ENCODE assay signal across 10 cellular contexts in the genomic region with DNA sequence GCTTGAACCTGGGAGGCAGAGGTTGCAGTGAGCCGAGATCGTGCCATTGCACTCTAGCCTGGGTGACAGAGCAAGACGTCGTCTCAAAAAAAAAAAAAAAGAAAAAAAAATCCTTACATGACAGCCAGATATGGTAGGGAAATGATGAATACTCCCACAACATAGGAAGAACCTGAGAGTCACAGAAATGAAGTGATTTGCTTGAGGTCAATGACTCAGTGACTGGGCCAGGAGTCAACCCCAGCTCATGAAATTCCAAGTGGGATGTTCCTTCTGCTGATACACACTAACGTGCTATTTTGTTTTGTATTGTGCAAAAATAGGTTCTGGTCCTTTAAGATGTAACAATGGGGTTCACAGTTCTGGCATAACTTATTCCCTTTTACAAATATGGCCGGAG. TPM values are rescaled to one million over a fixed set of nuclear protein-coding genes. Genes with fewer than 3 reads are reported as not detected.
DNase-seq lines count a peak whose midpoint lies in the region; FAIRE-seq and TF ChIP-seq lines count a peak whose summit lies in the region.
"Had no signal": no experiment of that assay in that cellular context is flagged by ENCODE, and none has a peak within 500 bp of the region (broad histone marks: within the 10 kb centered on the region; RNA-seq: fewer than 3 reads in every experiment).

No MANE protein-coding gene starts in this region.

- H3K27ac ChIP-seq in small intestine (ENCODE audit: low read depth in 1 of 2, low read length in 1 of 2) = peak overlapping the region in 1 of 2 donors; percentile 26

- POLR2A ChIA-PET in BJ (lab: Charles Lee) = no interaction called here

- no peaks in the 10 kb centered on the region for H3K9me3 ChIP-seq in small intestine (ENCODE audit: control insufficient read depth, low read depth)

- CTCF ChIA-PET in BJ (lab: Yijun Ruan, JAX) = interaction anchor here (1.0 to 17.3 kb wide), 4 partner anchors 5 to 105 kb away, joined by 4 to 322 read pairs (median 164); a partner anchor contains a TSS

- H3K27me3 ChIP-seq in BJ (ENCODE audit: control insufficient read depth, insufficient read depth, low read length) = no peaks in the 10 kb centered on the region
- no peaks in the 10 kb centered on the region for H3K27me3 ChIP-seq in small intestine (ENCODE audit: control insufficient read depth in 2 of 2, insufficient read depth in 2 of 2, low read length in 2 of 2)

- peaks cover 0 to 4% of the 10 kb centered on the region in 2 donors for H3K4me1 ChIP-seq in small intestine (ENCODE audit: control insufficient read depth in 2 of 2, insufficient read depth in 1 of 2, low read depth in 1 of 2, low read length in 1 of 2)

- H3K9me3 Mint-ChIP-seq in IgD-negative memory B cell (no peaks in the 10 kb centered on the region), mesothelial cell of epicardium (no peaks in the 10 kb centered on the region)

- 14 to 46% (median 25%) methylated on average over 6 of the region's 6 CpGs for WGBS in small intestine, 3 donors

- no peak for TF ChIP-seq CTCF in BJ (IDR thresholded peaks at IDR 0.05; ENCODE audit: insufficient read depth, low read depth, low read length)
- no peak for TF ChIP-seq CTCF in astrocyte of the cerebellum (IDR thresholded peaks at IDR 0.05; ENCODE audit: low read depth, low read length, missing control alignments)
- no peak for TF ChIP-seq CTCF in mesothelial cell of epicardium (IDR thresholded peaks at IDR 0.05; ENCODE audit: unreplicated experiment)

- FAIRE-seq in small intestine (lab: Jason Lieb, UNC) = no peak

- H3K4me1 Mint-ChIP-seq in IgD-negative memory B cell (peaks cover 31 to 57% (median 57%) of the 10 kb centered on the region in 3 donors), mesothelial cell of epicardium (peaks cover 13% of the 10 kb centered on the region)

- H3K4me3 ChIP-seq in BJ (ENCODE audit: low read depth, low read length) (no peak overlapping the region), astrocyte of the cerebellum (ENCODE audit: low read depth, low read length) (no peak overlapping the region), small intestine (ENCODE audit: low read depth in 1 of 2, low read length in 2 of 2) (no peak overlapping the region)

- H3K4me3 Mint-ChIP-seq in IgD-negative memory B cell = peak overlapping the region; percentile 60 to 94 (median 84)
- H3K4me3 Mint-ChIP-seq in mesothelial cell of epicardium = no peak overlapping the region

- DNase-seq in BJ (ENCODE audit: low read depth) = peak; percentile 72
- DNase-seq in astrocyte of the cerebellum (ENCODE audit: low read depth) = peak; percentile 72
- DNase-seq in mesothelial cell of epicardium (ENCODE audit: low spot score in 2 of 2, unreplicated experiment in 2 of 2) = no peak
- no peak for DNase-seq in cerebellar cortex (ENCODE audit: low spot score)
- DNase-seq in activated gamma-delta T cell (lab: John Stamatoyannopoulos, UW) = no peak
- DNase-seq in NOMO-1 treated with dmso at 0.1 percent for 144 hours (lab: John Stamatoyannopoulos, UW; ENCODE audit: unreplicated experiment) = no peak
- no peak for DNase-seq in small intestine
- DNase-seq: activated effector memory CD4-positive, alpha-beta T cell treated with anti-CD3 and anti-CD28 coated beads, Interleukin-2, amount 50 U/mL, for 16 hours had no signal

- H3K36me3 Mint-ChIP-seq in IgD-negative memory B cell (peaks cover 6% of the 10 kb centered on the region), mesothelial cell of epicardium (no peaks in the 10 kb centered on the region)

- in situ Hi-C loops in astrocyte of the cerebellum (cut with HindIII; ENCODE audit: low sequenced_read_pairs) = no loop called here

- H3K27me3 Mint-ChIP-seq in IgD-negative memory B cell (no peaks in the 10 kb centered on the region), mesothelial cell of epicardium (ENCODE audit: low read depth) (no peaks in the 10 kb centered on the region)
- H3K27me3 Mint-ChIP-seq: progenitor cell of endocrine pancreas had no signal

- peak overlapping the region; percentile 90 to 93 (median 92) for H3K27ac Mint-ChIP-seq in IgD-negative memory B cell
- H3K27ac Mint-ChIP-seq in mesothelial cell of epicardium = peak overlapping the region; percentile 32

- H3K36me3 ChIP-seq in BJ (ENCODE audit: control insufficient read depth, insufficient read depth, low read length) (peaks cover 2% of the 10 kb centered on the region), small intestine (ENCODE audit: control insufficient read depth in 2 of 2, insufficient read depth in 2 of 2, low read length in 2 of 2) (peaks cover 3 to 7% of the 10 kb centered on the region in 2 donors)

RNA-seq across cellular contexts. Expression of a gene that starts 9.0 kb away (rescaled TPM):
- polyA plus RNA-seq in BJ (2011; rRNA removed) (2.7 and 3.0 TPM in 2 replicates), IgD-negative memory B cell (90.0 TPM), small intestine (10 to 100 TPM; 13.3 to 75.9 (median 44.5) TPM)
- polyA minus RNA-seq in BJ (2011; rRNA and poly(A)+ RNA removed) = 7.6 and 8.2 TPM in 2 replicates
- 33.0 to 37.8 TPM (median 33.8 TPM) in 3 replicates for total RNA-seq in mesothelial cell of epicardium

RNA-seq across cellular contexts. Expression of a gene that starts 19.3 kb away (rescaled TPM):
- 0.85 and 0.89 TPM in 2 replicates for polyA plus RNA-seq in BJ (2011; rRNA removed)
- 2.0 and 4.1 TPM in 2 replicates for polyA minus RNA-seq in BJ (2011; rRNA and poly(A)+ RNA removed)
- 2.3 TPM for polyA plus RNA-seq in IgD-negative memory B cell
- 26.5 to 27.2 TPM (median 26.8 TPM) in 3 replicates for total RNA-seq in mesothelial cell of epicardium
- polyA plus RNA-seq in small intestine = 1 to 10 TPM; 3.6 to 9.4 (median 3.8) TPM

Comparison
In these comparisons a context has a peak if more than half of its experiments do, and no peak if none do; other contexts are left out.
1. DNase-seq: peak in BJ (single experiment) and astrocyte of the cerebellum (single experiment); none in mesothelial cell of epicardium (0 of 2), cerebellar cortex (single experiment), activated gamma-delta T cell (single experiment), NOMO-1 treated with dmso at 0.1 percent for 144 hours (single experiment) and small intestine (single experiment).